Comparison of ENCODE assay signal across 1 cellular context in the genomic region with DNA sequence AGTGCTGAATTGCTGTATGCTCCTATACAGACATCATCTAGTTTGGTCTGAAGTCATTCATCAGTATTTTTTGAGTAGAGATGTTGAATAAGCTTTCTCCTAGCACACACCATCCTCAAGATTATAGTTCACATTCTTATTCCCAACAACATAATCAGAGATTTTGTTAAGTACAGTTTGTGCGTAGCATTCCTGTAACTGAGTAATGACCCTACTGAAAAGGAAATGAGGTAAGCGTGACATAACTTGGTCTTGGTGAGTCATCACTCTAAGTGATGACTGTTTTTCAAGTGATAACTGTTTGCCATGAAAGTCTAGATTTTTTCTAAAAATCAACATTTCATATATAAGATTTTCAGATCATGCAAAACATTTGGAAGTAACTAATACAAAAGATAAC.
A peak's percentile ranks its signal among the peaks of the same experiment; 100 is the strongest.
TF ChIP-seq lines count a peak whose summit lies in the region.

No MANE protein-coding gene starts in this region.

TF ChIP-seq in HepG2, 621 proteins besides CTCF, POLR2A, EP300 and RAD21:
- TF ChIP-seq ATM (IDR thresholded peaks at IDR 0.05; ENCODE audit: borderline replicate concordance) (no peak), GTF2F1 (IDR thresholded peaks at IDR 0.05; ENCODE audit: low read length) (no peak), CREB1 (IDR thresholded peaks at IDR 0.05) (peak; percentile 67), CREB1 (CRISPR knock-in tag; IDR thresholded peaks at IDR 0.05) (no peak), ZNF850 (CRISPR knock-in tag; conservative IDR thresholded peaks at IDR 0.05) (no peak), CENPX (CRISPR knock-in tag; IDR thresholded peaks at IDR 0.05) (no peak)
- TF ChIP-seq, protein P1, sequence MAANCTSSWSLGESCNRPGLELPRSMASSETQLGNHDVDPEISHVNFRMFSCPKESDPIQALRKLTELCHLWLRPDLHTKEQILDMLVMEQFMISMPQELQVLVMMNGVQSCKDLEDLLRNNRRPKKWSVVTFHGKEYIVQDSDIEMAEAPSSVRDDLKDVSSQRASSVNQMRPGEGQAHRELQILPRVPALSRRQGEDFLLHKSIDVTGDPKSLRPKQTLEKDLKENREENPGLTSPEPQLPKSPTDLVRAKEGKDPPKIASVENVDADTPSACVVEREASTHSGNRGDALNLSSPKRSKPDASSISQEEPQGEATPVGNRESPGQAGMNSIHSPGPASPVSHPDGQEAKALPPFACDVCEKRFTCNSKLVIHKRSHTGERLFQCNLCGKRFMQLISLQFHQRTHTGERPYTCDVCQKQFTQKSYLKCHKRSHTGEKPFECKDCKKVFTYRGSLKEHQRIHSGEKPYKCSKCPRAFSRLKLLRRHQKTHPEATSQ (CRISPR knock-in tag; IDR thresholded peaks at IDR 0.05; ENCODE audit: borderline replicate concordance), result no peak
- TF ChIP-seq, protein P2, sequence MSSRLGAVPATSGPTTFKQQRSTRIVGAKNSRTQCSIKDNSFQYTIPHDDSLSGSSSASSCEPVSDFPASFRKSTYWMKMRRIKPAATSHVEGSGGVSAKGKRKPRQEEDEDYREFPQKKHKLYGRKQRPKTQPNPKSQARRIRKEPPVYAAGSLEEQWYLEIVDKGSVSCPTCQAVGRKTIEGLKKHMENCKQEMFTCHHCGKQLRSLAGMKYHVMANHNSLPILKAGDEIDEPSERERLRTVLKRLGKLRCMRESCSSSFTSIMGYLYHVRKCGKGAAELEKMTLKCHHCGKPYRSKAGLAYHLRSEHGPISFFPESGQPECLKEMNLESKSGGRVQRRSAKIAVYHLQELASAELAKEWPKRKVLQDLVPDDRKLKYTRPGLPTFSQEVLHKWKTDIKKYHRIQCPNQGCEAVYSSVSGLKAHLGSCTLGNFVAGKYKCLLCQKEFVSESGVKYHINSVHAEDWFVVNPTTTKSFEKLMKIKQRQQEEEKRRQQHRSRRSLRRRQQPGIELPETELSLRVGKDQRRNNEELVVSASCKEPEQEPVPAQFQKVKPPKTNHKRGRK (CRISPR knock-in tag; IDR thresholded peaks at IDR 0.05), result no peak
